Comparison of ENCODE assay signal across 4 cellular contexts in the genomic region with DNA sequence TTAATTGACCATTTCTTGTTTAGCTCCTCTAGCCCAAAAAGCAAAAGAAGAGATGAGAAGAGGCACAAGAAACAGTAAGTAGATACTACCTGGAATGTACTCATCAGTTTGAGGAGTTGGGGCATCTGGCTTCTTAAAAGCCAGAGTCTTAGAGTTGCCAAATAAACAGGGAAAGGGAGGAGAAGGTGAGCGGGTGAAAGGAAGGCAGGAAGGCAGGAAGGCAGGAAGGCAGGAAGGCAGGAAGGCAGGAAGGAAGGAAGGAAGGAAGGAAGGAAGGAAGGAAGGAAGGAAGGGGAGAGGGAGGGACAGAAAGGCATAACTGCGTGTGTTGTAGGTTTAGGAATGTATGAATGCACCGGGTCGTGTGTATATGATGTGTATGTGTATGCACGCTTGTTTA. TPM values are rescaled to one million over a fixed set of nuclear protein-coding genes. Genes with fewer than 3 reads are reported as not detected.
"Had no signal": no experiment of that assay in that cellular context is flagged by ENCODE, and none has a peak within 500 bp of the region (broad histone marks: within the 10 kb centered on the region; RNA-seq: fewer than 3 reads in every experiment).

No MANE protein-coding gene starts in this region.

- H3K4me3 ChIP-seq: GM12878 had no signal

- DNase-seq: GDM1, GF-D8 had no signal

- ATAC-seq: GM12878 had no signal

RNA-seq across cellular contexts. Expression of a gene that starts 56.7 kb away (rescaled TPM):
- total RNA-seq: G401 had no signal
